Comparison of ENCODE assay signal across 8 cellular contexts in the genomic region with DNA sequence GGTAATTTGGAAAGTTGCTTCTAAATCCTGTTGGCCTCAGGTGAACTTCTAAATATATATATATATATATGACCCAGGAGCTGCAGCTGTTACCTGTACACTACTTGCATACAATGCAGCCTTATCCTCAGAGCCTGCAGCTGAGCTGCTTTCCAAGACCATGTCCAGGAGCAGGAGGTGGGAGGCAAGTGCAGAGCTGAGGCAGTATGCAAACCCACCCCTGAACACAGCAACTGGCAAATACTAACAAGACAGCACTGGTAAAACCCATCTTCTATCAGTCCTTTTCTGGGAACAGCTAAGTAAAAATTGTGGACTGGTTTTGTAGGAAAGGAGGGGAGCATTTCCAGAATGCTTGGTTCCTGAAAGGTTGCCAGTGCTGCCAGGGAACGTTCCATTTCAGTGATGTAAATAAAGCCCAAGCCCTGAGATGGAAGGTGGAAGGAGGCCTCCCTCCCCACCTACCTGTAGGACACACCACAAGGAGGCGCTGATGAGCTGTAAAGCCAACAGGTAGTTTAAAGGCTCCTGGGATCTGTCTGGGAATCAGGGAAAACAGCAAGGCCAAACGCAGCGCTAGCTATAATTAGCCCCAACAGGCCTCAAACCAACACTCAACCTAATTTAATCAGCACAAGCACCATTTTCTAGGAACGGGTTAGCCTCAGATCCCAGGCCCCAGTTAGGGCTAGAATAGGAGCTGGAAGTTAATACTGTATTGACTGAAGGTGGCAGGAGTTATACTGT.
DNase-seq lines count a peak whose midpoint lies in the region; ATAC-seq and TF ChIP-seq lines count a peak whose summit lies in the region.

No MANE protein-coding gene starts in this region.

- no peak overlapping the region for H3K27ac Mint-ChIP-seq in central memory CD8-positive, alpha-beta T cell (ENCODE audit: low read depth)

- TF ChIP-seq CTCF in GM06990 (IDR thresholded peaks at IDR 0.05; ENCODE audit: insufficient read depth, low read length, poor library complexity, severe bottlenecking), result peak; percentile 90

- H3K36me3 ChIP-seq in GM06990 (ENCODE audit: control insufficient read depth, insufficient read depth, low read length), result peaks cover 2% of the 10 kb centered on the region

- peaks cover 6% of the 10 kb centered on the region for H3K4me1 Mint-ChIP-seq in central memory CD8-positive, alpha-beta T cell

- H3K36me3 Mint-ChIP-seq in central memory CD8-positive, alpha-beta T cell (ENCODE audit: insufficient read depth), result peaks cover 2% of the 10 kb centered on the region

- no peaks in the 10 kb centered on the region for H3K9me3 Mint-ChIP-seq in central memory CD8-positive, alpha-beta T cell

- DNase-seq in GM06990 (ENCODE audit: extremely low read depth, insufficient read length), result peak; percentile 7
- peak; percentile 47 for DNase-seq in NCI-H2227 treated with DMSO at 0.1 percent for 48 hours (lab: John Stamatoyannopoulos, UW)
- DNase-seq in central memory CD8-positive, alpha-beta T cell (ENCODE audit: low spot score in 2 of 2), result peak; percentile 56 to 68
- DNase-seq in kidney glomerular epithelial cell (lab: John Stamatoyannopoulos, UW), result peak; percentile 80
- DNase-seq in stimulated activated CD4-positive, alpha-beta T cell treated with anti-CD3 and anti-CD28 coated beads, Interleukin-2, amount 100 ng/mL, for 4 hours (ENCODE audit: low read depth), result peak; percentile 61

- H3K27me3 ChIP-seq in GM06990 (replicated peaks; ENCODE audit: control insufficient read depth, insufficient read depth, low read length), result no peaks in the 10 kb centered on the region

- no peak overlapping the region for H3K4me3 Mint-ChIP-seq in central memory CD8-positive, alpha-beta T cell

- peak; percentile 39 for ATAC-seq in HG02938 (IDR thresholded peaks at IDR 0.05; ENCODE audit: unreplicated experiment)
- ATAC-seq in activated CD4-positive, CD25-positive, alpha-beta regulatory T cell treated with anti-CD3 and anti-CD28 coated beads, Interleukin-2, amount 50 U/mL, for 24 hours, result peak; percentile 33 to 51
- no peak for ATAC-seq in central memory CD8-positive, alpha-beta T cell (replicated peaks; ENCODE audit: extremely low read depth, poor library complexity, severe bottlenecking)
- ATAC-seq in HG03469 (IDR thresholded peaks at IDR 0.05; ENCODE audit: unreplicated experiment), result no peak

- H3K27me3 Mint-ChIP-seq in central memory CD8-positive, alpha-beta T cell, result no peaks in the 10 kb centered on the region

- H3K4me3 ChIP-seq in GM06990 (replicated peaks; ENCODE audit: low read depth, low read length), result no peak overlapping the region

Comparison
In these comparisons a context has a peak if more than half of its experiments do, and no peak if none do; other contexts are left out.
1. DNase-seq: peak in every context shown above with its lines; median percentile 80 in kidney glomerular epithelial cell; 62 in central memory CD8-positive, alpha-beta T cell; 61 in stimulated activated CD4-positive, alpha-beta T cell treated with anti-CD3 and anti-CD28 coated beads, Interleukin-2, amount 100 ng/mL, for 4 hours; 47 in NCI-H2227 treated with DMSO at 0.1 percent for 48 hours; 7 in GM06990.
2. ATAC-seq: peak in HG02938 (single experiment) and activated CD4-positive, CD25-positive, alpha-beta regulatory T cell treated with anti-CD3 and anti-CD28 coated beads, Interleukin-2, amount 50 U/mL, for 24 hours (2 of 2); none in central memory CD8-positive, alpha-beta T cell (single experiment) and HG03469 (single experiment).